In the genomic region with DNA sequence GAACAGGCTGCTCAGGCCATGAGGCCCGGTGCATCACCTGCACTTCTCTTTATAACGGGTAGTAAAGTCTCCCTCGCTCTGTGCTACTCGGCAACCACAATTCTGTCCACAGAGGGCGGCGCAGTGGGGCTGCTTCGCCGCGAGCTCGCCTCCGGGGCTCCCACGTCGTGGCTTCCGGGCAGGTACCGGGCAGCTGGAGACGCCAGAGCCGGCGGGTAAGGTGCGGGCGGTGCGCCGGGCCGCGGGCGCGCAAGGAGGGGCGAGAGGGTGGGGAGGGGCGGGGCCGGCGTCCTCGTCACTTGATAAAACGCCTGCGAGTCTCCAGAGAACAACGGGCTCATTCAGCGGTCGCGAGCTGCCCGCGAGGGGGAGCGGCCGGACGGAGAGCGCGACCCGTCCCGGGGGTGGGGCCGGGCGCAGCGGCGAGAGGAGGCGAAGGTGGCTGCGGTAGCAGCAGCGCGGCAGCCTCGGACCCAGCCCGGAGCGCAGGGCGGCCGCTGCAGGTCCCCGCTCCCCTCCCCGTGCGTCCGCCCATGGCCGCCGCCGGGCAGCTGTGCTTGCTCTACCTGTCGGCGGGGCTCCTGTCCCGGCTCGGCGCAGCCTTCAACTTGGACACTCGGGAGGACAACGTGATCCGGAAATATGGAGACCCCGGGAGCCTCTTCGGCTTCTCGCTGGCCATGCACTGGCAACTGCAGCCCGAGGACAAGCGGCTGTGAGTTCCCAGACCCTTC, we compare ENCODE assay signal across 1 cellular context.
TF ChIP-seq lines count a peak whose summit lies in the region.

A gene (plus strand): TSS at position 331 of the 734 bp plus-strand sequence.

TF ChIP-seq in SK-N-SH, 30 proteins besides CTCF, POLR2A, EP300 and RAD21 (continued from another document):
- TF ChIP-seq, protein P1, sequence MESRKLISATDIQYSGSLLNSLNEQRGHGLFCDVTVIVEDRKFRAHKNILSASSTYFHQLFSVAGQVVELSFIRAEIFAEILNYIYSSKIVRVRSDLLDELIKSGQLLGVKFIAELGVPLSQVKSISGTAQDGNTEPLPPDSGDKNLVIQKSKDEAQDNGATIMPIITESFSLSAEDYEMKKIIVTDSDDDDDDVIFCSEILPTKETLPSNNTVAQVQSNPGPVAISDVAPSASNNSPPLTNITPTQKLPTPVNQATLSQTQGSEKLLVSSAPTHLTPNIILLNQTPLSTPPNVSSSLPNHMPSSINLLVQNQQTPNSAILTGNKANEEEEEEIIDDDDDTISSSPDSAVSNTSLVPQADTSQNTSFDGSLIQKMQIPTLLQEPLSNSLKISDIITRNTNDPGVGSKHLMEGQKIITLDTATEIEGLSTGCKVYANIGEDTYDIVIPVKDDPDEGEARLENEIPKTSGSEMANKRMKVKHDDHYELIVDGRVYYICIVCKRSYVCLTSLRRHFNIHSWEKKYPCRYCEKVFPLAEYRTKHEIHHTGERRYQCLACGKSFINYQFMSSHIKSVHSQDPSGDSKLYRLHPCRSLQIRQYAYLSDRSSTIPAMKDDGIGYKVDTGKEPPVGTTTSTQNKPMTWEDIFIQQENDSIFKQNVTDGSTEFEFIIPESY (IDR thresholded peaks at IDR 0.05; ENCODE audit: borderline replicate concordance, low read depth): no peak
- TF ChIP-seq SIN3A (IDR thresholded peaks at IDR 0.05; ENCODE audit: borderline replicate concordance, low read depth, low read length) (no peak), FOXJ3 (CRISPR knock-in tag; IDR thresholded peaks at IDR 0.05) (no peak), RXRA (IDR thresholded peaks at IDR 0.05; ENCODE audit: borderline replicate concordance, low read depth) (no peak), RFX5 (IDR thresholded peaks at IDR 0.05; ENCODE audit: low read length) (no peak), TCF12 (IDR thresholded peaks at IDR 0.05) (no peak), TAF1 (IDR thresholded peaks at IDR 0.05; ENCODE audit: borderline replicate concordance, low read depth, low read length) (peak; percentile 82; the same call in 1 of the 2 replicates), POLR2AphosphoS5 (IDR thresholded peaks at IDR 0.05; ENCODE audit: low read depth, low read length) (peak; percentile 59; the same call in 1 of the 2 replicates), NRF1 (IDR thresholded peaks at IDR 0.05; ENCODE audit: low read depth, low read length) (no peak; the same call in 1 of the 2 replicates), EZH2phosphoT487 (IDR thresholded peaks at IDR 0.05; ENCODE audit: borderline replicate concordance, low read depth) (no peak), GATA2 (CRISPR knock-in tag; IDR thresholded peaks at IDR 0.05) (no peak)
TF ChIP-seq in SK-N-SH: peak in this region for 5.
